Comparison of ENCODE assay signal across 23 cellular contexts in genomic region chr16:30621765-30622164, GRCh38. TPM values are rescaled to one million over a fixed set of nuclear protein-coding genes. Genes with fewer than 3 reads are reported as not detected.
A peak's percentile ranks its signal among the peaks of the same experiment; 100 is the strongest.
DNase-seq lines count a peak whose midpoint lies in the region; FAIRE-seq and TF ChIP-seq lines count a peak whose summit lies in the region.
"Had no signal": no experiment of that assay in that cellular context is flagged by ENCODE, and none has a peak within 500 bp of the region (broad histone marks: within the 10 kb centered on the region; RNA-seq: fewer than 3 reads in every experiment).

No MANE protein-coding gene starts in this region.

- H3K4me1 Mint-ChIP-seq in activated CD4-positive, alpha-beta T cell treated with anti-CD3 and anti-CD28 coated beads, Interleukin-2, amount 10 ng/mL, durations not matched to agents 7 days and 5 days, result peaks cover 6% of the 10 kb centered on the region
- H3K4me1 Mint-ChIP-seq: B cell had no signal

- H3K27me3 ChIP-seq in osteoblast (ENCODE audit: insufficient read depth, low read length), result peaks cover 3% of the 10 kb centered on the region
- H3K27me3 ChIP-seq: heart left ventricle had no signal

- H3K9me3 ChIP-seq in osteoblast (ENCODE audit: low read depth, low read length), result no peaks in the 10 kb centered on the region
- H3K9me3 ChIP-seq: heart left ventricle, left ventricle myocardium inferior, mucosa of descending colon, psoas muscle, tibial artery had no signal

- H3K79me2 ChIP-seq in osteoblast (ENCODE audit: insufficient read depth, low read length), result no peaks in the 10 kb centered on the region

- H3K36me3 ChIP-seq in osteoblast (ENCODE audit: insufficient read depth, low read length), result no peaks in the 10 kb centered on the region
- H3K36me3 ChIP-seq: heart left ventricle, left ventricle myocardium inferior, tibial artery had no signal

- in situ Hi-C loops in astrocyte of the spinal cord (cut with HindIII; ENCODE audit: low sequenced_read_pairs), result no loop called here

- H3K27me3 Mint-ChIP-seq in activated CD4-positive, alpha-beta T cell treated with anti-CD3 and anti-CD28 coated beads, Interleukin-2, amount 10 ng/mL, durations not matched to agents 7 days and 5 days, result peaks cover 18% of the 10 kb centered on the region

- DNase-seq in EH (ENCODE audit: low read depth), result peak; percentile 56
- peak; percentile 92 for DNase-seq in LHCN-M2 (ENCODE audit: low read depth)
- peak; percentile 23 for DNase-seq in astrocyte of the spinal cord (ENCODE audit: low read depth, low spot score)
- peak; percentile 32 for DNase-seq in osteoblast (ENCODE audit: insufficient read length, low spot score, missing footprints)
- no peak for DNase-seq in HTR-8/SVneo (ENCODE audit: insufficient read length, low spot score)
- DNase-seq in activated CD4-positive, alpha-beta T cell treated with anti-CD3 and anti-CD28 coated beads, Interleukin-2, amount 10 ng/mL, durations not matched to agents 7 days and 5 days, result no peak
- no peak for DNase-seq in NCI-H774 (lab: John Stamatoyannopoulos, UW)
- DNase-seq: activated CD4-positive, alpha-beta T cell treated with anti-CD3 and anti-CD28 coated beads, Interleukin-2, amount 50 U/mL, for 48 hours; amygdala; cerebellar nuclear complex; effector memory CD8-positive, alpha-beta T cell; heart left ventricle; left ventricle myocardium inferior; mucosa of descending colon; MV-4-11; NCI-H1694 treated with DMSO at 0.1 percent for 48 hours; NCI-H2227 treated with DMSO at 0.1 percent for 48 hours; NCI-H748 treated with DMSO at 0.1 percent for 48 hours; psoas muscle; SIG-M5; stimulated activated naive CD4-positive, alpha-beta T cell treated with Interleukin-2 at 50 U/mL for 16 hours; tibial artery had no signal

- H3K4me3 Mint-ChIP-seq in activated CD4-positive, alpha-beta T cell treated with anti-CD3 and anti-CD28 coated beads, Interleukin-2, amount 10 ng/mL, durations not matched to agents 7 days and 5 days, result no peak overlapping the region
- H3K4me3 Mint-ChIP-seq: B cell; effector memory CD8-positive, alpha-beta T cell had no signal

- H3K27ac ChIP-seq in osteoblast (ENCODE audit: low read depth, low read length), result no peak overlapping the region
- H3K27ac ChIP-seq: heart left ventricle, left ventricle myocardium inferior, psoas muscle, tibial artery had no signal

- no peak for FAIRE-seq in HTR-8/SVneo (lab: Jason Lieb, UNC)

- CTCF ChIA-PET in activated CD4-positive, alpha-beta T cell treated with anti-CD3 and anti-CD28 coated beads, Interleukin-2, amount 10 ng/mL, durations not matched to agents 7 days and 5 days (lab: Charles Lee), result interaction anchor here (0.6 to 1.7 kb wide), 4 partner anchors 23 to 625 kb away, joined by 3 to 5 read pairs (median 4); partner anchors contain the start of gene FBRS

- TF ChIP-seq CTCF in astrocyte of the spinal cord (IDR thresholded peaks at IDR 0.05; ENCODE audit: low read depth, low read length) (no peak), osteoblast (IDR thresholded peaks at IDR 0.05; ENCODE audit: extremely low read depth, low read depth, low read length) (no peak)

- POLR2A ChIA-PET in activated CD4-positive, alpha-beta T cell treated with anti-CD3 and anti-CD28 coated beads, Interleukin-2, amount 10 ng/mL, durations not matched to agents 7 days and 5 days (lab: Charles Lee), result no interaction called here

- H2AFZ ChIP-seq in osteoblast (ENCODE audit: low read length), result peak overlapping the region; percentile 22

- no peak overlapping the region for H3K27ac Mint-ChIP-seq in activated CD4-positive, alpha-beta T cell treated with anti-CD3 and anti-CD28 coated beads, Interleukin-2, amount 10 ng/mL, durations not matched to agents 7 days and 5 days
- H3K27ac Mint-ChIP-seq: B cell; effector memory CD8-positive, alpha-beta T cell had no signal

- H4K20me1 ChIP-seq in osteoblast (ENCODE audit: insufficient read depth, low read length), result no peaks in the 10 kb centered on the region

- H3K4me2 ChIP-seq in osteoblast (ENCODE audit: insufficient read depth, low read length), result peak overlapping the region; percentile 16

- no peaks in the 10 kb centered on the region for H3K9me3 Mint-ChIP-seq in activated CD4-positive, alpha-beta T cell treated with anti-CD3 and anti-CD28 coated beads, Interleukin-2, amount 10 ng/mL, durations not matched to agents 7 days and 5 days
- H3K9me3 Mint-ChIP-seq: effector memory CD8-positive, alpha-beta T cell had no signal

- H3K4me3 ChIP-seq in astrocyte of the spinal cord (ENCODE audit: low read depth, low read length) (no peak overlapping the region), osteoblast (ENCODE audit: insufficient read depth, low read length) (no peak overlapping the region)
- H3K4me3 ChIP-seq: heart left ventricle, left ventricle myocardium inferior, mucosa of descending colon, psoas muscle, tibial artery had no signal

- H3K36me3 Mint-ChIP-seq in activated CD4-positive, alpha-beta T cell treated with anti-CD3 and anti-CD28 coated beads, Interleukin-2, amount 10 ng/mL, durations not matched to agents 7 days and 5 days (ENCODE audit: low read depth), result no peaks in the 10 kb centered on the region

- peaks cover 10% of the 10 kb centered on the region for H3K4me1 ChIP-seq in osteoblast (ENCODE audit: insufficient read depth, low read length)
- H3K4me1 ChIP-seq: left ventricle myocardium inferior, psoas muscle, tibial artery had no signal

RNA-seq across cellular contexts. Expression of gene ZNF689, which starts 11.6 kb away (rescaled TPM):
- total RNA-seq in LHCN-M2 (2014; rRNA removed), result 8.7 and 12.5 TPM in 2 replicates
- polyA plus RNA-seq in LHCN-M2 (2012), result 5.5 TPM
- 7.1 and 8.3 TPM in 2 replicates for total RNA-seq in osteoblast
- total RNA-seq in activated CD4-positive, alpha-beta T cell treated with anti-CD3 and anti-CD28 coated beads, Interleukin-2, amount 10 ng/mL, durations not matched to agents 7 days and 5 days, result 10 to 100 TPM; 12.8 to 13.8 TPM

RNA-seq across cellular contexts. Expression of gene PRR14, which starts 29.0 kb away (rescaled TPM):
- 9.3 and 12.7 TPM in 2 replicates for total RNA-seq in LHCN-M2 (2014; rRNA removed)
- 15.4 TPM for polyA plus RNA-seq in LHCN-M2 (2012)
- 6.8 and 8.0 TPM in 2 replicates for total RNA-seq in osteoblast
- total RNA-seq in activated CD4-positive, alpha-beta T cell treated with anti-CD3 and anti-CD28 coated beads, Interleukin-2, amount 10 ng/mL, durations not matched to agents 7 days and 5 days, result 10 to 100 TPM; 78.6 to 80.1 TPM

RNA-seq across cellular contexts. Expression of gene ZNF785, which starts 36.3 kb away (rescaled TPM):
- total RNA-seq in LHCN-M2 (2014; rRNA removed) (8.5 and 9.6 TPM in 2 replicates), osteoblast (13.4 and 13.6 TPM in 2 replicates)
- 7.7 TPM for polyA plus RNA-seq in LHCN-M2 (2012)
- 10 to 100 TPM; 17.0 to 18.3 TPM for total RNA-seq in activated CD4-positive, alpha-beta T cell treated with anti-CD3 and anti-CD28 coated beads, Interleukin-2, amount 10 ng/mL, durations not matched to agents 7 days and 5 days

RNA-seq across cellular contexts. Expression of gene FBRS, which starts 36.5 kb away (rescaled TPM):
- total RNA-seq in LHCN-M2 (2014; rRNA removed) (20.1 and 23.0 TPM in 2 replicates), osteoblast (24.5 and 30.8 TPM in 2 replicates)
- 26.8 TPM for polyA plus RNA-seq in LHCN-M2 (2012)
- total RNA-seq in activated CD4-positive, alpha-beta T cell treated with anti-CD3 and anti-CD28 coated beads, Interleukin-2, amount 10 ng/mL, durations not matched to agents 7 days and 5 days, result 100 to 1,000 TPM in 1 of 2 experiments, 10 to 100 TPM in 1; 88.9 to 109 TPM

RNA-seq across cellular contexts. Expression of gene ZNF688, which starts 50.3 kb away (rescaled TPM):
- total RNA-seq in LHCN-M2 (2014; rRNA removed) (11.9 and 16.2 TPM in 2 replicates), osteoblast (10.9 and 12.3 TPM in 2 replicates)
- polyA plus RNA-seq in LHCN-M2 (2012), result 13.3 TPM
- total RNA-seq in activated CD4-positive, alpha-beta T cell treated with anti-CD3 and anti-CD28 coated beads, Interleukin-2, amount 10 ng/mL, durations not matched to agents 7 days and 5 days, result 10 to 100 TPM; 13.3 to 13.8 TPM

Comparison
In these comparisons a context has a peak if more than half of its experiments do, and no peak if none do; other contexts are left out.
1. DNase-seq: peak in EH (single experiment), LHCN-M2 (single experiment), astrocyte of the spinal cord (single experiment) and osteoblast (single experiment); none in HTR-8/SVneo (single experiment), activated CD4-positive, alpha-beta T cell treated with anti-CD3 and anti-CD28 coated beads, Interleukin-2, amount 10 ng/mL, durations not matched to agents 7 days and 5 days (single experiment) and NCI-H774 (single experiment).